In the genomic region with DNA sequence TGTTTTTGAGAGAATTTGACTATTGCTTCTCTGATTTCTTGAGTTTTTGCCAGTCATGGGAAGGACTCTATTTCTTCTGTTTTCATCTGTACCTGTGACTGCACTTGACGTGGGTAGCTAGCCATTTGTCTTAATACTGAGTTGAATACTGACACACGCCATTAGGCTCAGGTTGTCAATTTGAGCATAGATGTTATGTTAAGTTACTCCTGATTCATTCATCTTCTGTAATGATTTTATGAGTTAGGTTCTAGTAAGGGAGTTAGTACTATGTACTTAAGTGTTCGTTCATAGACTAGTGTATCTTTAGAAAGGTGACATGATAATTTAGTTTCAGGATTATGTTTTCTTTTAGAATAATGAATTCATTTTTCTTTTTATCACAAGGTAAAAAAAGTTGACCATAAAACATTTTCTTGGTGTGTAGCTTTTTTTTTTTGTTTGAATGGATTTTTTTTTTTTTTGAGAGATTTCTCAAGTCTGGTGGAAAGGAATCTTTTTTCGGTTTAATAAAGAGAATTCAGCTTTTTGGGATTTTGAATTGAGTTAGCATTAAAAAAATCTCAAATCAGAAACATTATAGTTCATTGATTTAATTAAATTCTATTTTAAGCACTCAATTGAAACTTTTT, we compare ENCODE assay signal across 8 cellular contexts. TPM values are rescaled to one million over a fixed set of nuclear protein-coding genes. Genes with fewer than 3 reads are reported as not detected.
DNase-seq lines count a peak whose midpoint lies in the region; ATAC-seq and TF ChIP-seq lines count a peak whose summit lies in the region.

No MANE protein-coding gene starts in this region.

- DNase-seq in AG04450 (ENCODE audit: low read depth, low spot score) (no peak), HT1080 (ENCODE audit: low read depth) (peak; percentile 17), body of pancreas (no peak), mesendoderm (no peak), T-helper 9 cell (no peak), posterior cingulate gyrus (no peak)

- H3K23ac ChIP-seq in mesendoderm (ENCODE audit: low read length): no peak overlapping the region

- H4K5ac ChIP-seq in mesendoderm (ENCODE audit: low read length): no peak overlapping the region

- no peak overlapping the region for H3K18ac ChIP-seq in mesendoderm (ENCODE audit: low read length)

- POLR2A ChIA-PET in AG04450 (lab: Yijun Ruan, JAX): interaction anchor here (0.7 kb wide), 1 partner anchor 67 kb away, joined by 3 read pairs; no protein-coding TSS in a partner anchor

- H2BK120ac ChIP-seq in mesendoderm (ENCODE audit: low read depth, low read length): no peak overlapping the region

- intact Hi-C loops in body of pancreas (cut with DNase I): no loop called here
- intact Hi-C loops in posterior cingulate gyrus (cut with DNase I): loop anchor here (5.0 to 10.0 kb wide), 3 partner anchors 66 to 146 kb away; no protein-coding TSS in a partner anchor

- H3K36me3 ChIP-seq in body of pancreas (replicated peaks in 1 of 2; ENCODE audit: insufficient read depth in 1 of 2, low read depth in 2 of 2) (no peaks in the 10 kb centered on the region), mesendoderm (ENCODE audit: control insufficient read depth, insufficient read depth, low read length) (peaks cover 3% of the 10 kb centered on the region)

- H3K4ac ChIP-seq in mesendoderm (ENCODE audit: low read depth, low read length): no peak overlapping the region

- H3K27me3 ChIP-seq in AG04450 (ENCODE audit: control insufficient read depth, insufficient read depth, low read length): peaks cover 2% of the 10 kb centered on the region
- H3K27me3 ChIP-seq in body of pancreas: no peaks in the 10 kb centered on the region
- no peaks in the 10 kb centered on the region for H3K27me3 ChIP-seq in mesendoderm (ENCODE audit: insufficient read depth, low read length, poor library complexity)

- H3K4me1 ChIP-seq in body of pancreas: peaks cover 60% of the 10 kb centered on the region
- peaks cover 6% of the 10 kb centered on the region for H3K4me1 ChIP-seq in mesendoderm (ENCODE audit: control insufficient read depth, low read depth, low read length)

- no peak overlapping the region for H2AK5ac ChIP-seq in mesendoderm (ENCODE audit: low read length)

- H3K4me3 ChIP-seq in AG04450 (ENCODE audit: low read depth, low read length): peak overlapping the region; percentile 8
- H3K4me3 ChIP-seq in body of pancreas: peak overlapping the region; percentile 28 to 58
- peak overlapping the region; percentile 5 for H3K4me3 ChIP-seq in mesendoderm (ENCODE audit: low read length)

- ATAC-seq in body of pancreas (no peak), GM21825 (IDR thresholded peaks at IDR 0.05; ENCODE audit: unreplicated experiment) (no peak), GM18868 (IDR thresholded peaks at IDR 0.05; ENCODE audit: unreplicated experiment) (no peak)

- H4K8ac ChIP-seq in mesendoderm (ENCODE audit: low read depth, low read length): no peak overlapping the region

- H2BK15ac ChIP-seq in mesendoderm (replicated peaks; ENCODE audit: low read depth): no peak overlapping the region

- no peak overlapping the region for H3K56ac ChIP-seq in mesendoderm (ENCODE audit: low read length)

- WGBS in body of pancreas, 2 donors: 23 to 25% methylated on average over 4 of the region's 4 CpGs
- WGBS in mesendoderm (ENCODE audit: extremely low coverage, insufficient coverage, low lambda C conversion rate): no CpG with 5 or more reads among the region's 4 CpGs

- no peak for TF ChIP-seq POLR2A in body of pancreas (IDR thresholded peaks at IDR 0.05)

- CTCF ChIA-PET in AG04450 (lab: Charles Lee): interaction anchor here (3.9 kb wide), 1 partner anchor 71 kb away, joined by 19 read pairs; no protein-coding TSS in a partner anchor

- H3K9me3 ChIP-seq in AG04450 (ENCODE audit: control insufficient read depth, insufficient read depth, low read length) (peaks cover 6% of the 10 kb centered on the region; the same call in 1 of the 2 replicates), body of pancreas (no peaks in the 10 kb centered on the region)

- H3K79me1 ChIP-seq in mesendoderm (ENCODE audit: low read length): peaks cover 2% of the 10 kb centered on the region

- H3K9ac ChIP-seq in mesendoderm (ENCODE audit: low read length): peak overlapping the region; percentile 26

- H3K27ac ChIP-seq in AG04450 (ENCODE audit: low read depth, low read length) (no peak overlapping the region), body of pancreas (peak overlapping the region; percentile 90 to 98 (median 95)), mesendoderm (ENCODE audit: low read depth, low read length) (no peak overlapping the region)

- H2BK5ac ChIP-seq in mesendoderm (ENCODE audit: low read length): no peak overlapping the region

- TF ChIP-seq CTCF in AG04450 (IDR thresholded peaks at IDR 0.05; ENCODE audit: low read depth, low read length) (no peak), body of pancreas (IDR thresholded peaks at IDR 0.05) (no peak)

- peak overlapping the region; percentile 32 for H3K4me2 ChIP-seq in mesendoderm (ENCODE audit: low read length)

- H3K79me2 ChIP-seq in mesendoderm (ENCODE audit: control insufficient read depth, insufficient read depth, low read length): peaks cover 42% of the 10 kb centered on the region

RNA-seq across cellular contexts. Expression of gene AFDN, which starts 1.7 kb away (rescaled TPM):
- polyA plus RNA-seq in AG04450 (2011; rRNA removed): 20.7 and 26.6 TPM in 2 replicates
- 43.3 and 51.8 TPM in 2 replicates for polyA minus RNA-seq in AG04450 (2011; rRNA and poly(A)+ RNA removed)
- total RNA-seq in HT1080 (2014; rRNA removed; shearing (Covaris generic)): 47.6 and 59.9 TPM in 2 replicates
- 25.9 and 27.3 TPM in 2 replicates for polyA plus RNA-seq in HT1080 (2015; cell fraction: cytosol; rRNA removed)
- 112 and 120 TPM in 2 replicates for polyA plus RNA-seq in HT1080 (2015; cell fraction: nucleus; rRNA removed)
- 100 to 1,000 TPM; 160 to 195 TPM for total RNA-seq in body of pancreas
- 115 TPM for polyA plus RNA-seq in mesendoderm (2013, experiment 1 of 2)
- 113 TPM for polyA plus RNA-seq in mesendoderm (2013, experiment 2 of 2)

Comparison
In these comparisons a context has a peak if more than half of its experiments do, and no peak if none do; other contexts are left out.
1. H3K27ac ChIP-seq: peak in body of pancreas (4 of 4); none in AG04450 (single experiment) and mesendoderm (single experiment).
2. Peak in every context shown above with its lines, with median percentiles within 50 percentile points of each other: H3K4me3 ChIP-seq.